8 cellular contexts compared by ENCODE assay signal in the genomic region with DNA sequence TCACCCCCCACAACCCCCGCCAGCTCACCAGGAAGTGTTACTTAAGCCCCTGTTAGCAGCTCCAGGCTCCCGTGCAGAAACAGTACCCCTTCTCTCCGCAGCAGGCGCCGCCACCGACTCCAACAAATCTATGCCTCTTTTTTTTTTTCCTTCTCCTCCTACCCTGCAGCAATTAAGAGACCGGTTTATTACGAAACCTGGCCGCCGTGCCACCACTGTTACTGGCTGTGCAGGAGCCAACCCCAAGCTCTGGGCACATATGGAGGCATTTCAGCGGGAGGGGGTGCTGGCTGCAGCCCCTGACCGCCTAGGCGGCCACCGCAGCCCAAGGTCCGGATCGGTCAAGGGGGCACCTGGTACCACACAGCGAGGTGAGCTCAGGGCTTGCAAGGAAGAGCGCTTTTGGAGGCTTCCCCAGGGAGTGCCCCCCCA. TPM values are rescaled to one million over a fixed set of nuclear protein-coding genes. Genes with fewer than 3 reads are reported as not detected.
DNase-seq lines count a peak whose midpoint lies in the region; ATAC-seq and TF ChIP-seq lines count a peak whose summit lies in the region.

No MANE protein-coding gene starts in this region.

- H3K4me3 ChIP-seq in SU-DHL-6 (ENCODE audit: insufficient read depth, low read length, poor library complexity, severe bottlenecking) (peak overlapping the region; percentile 86), cardiac fibroblast (replicated peaks in 1 of 2; ENCODE audit: low read depth in 2 of 2, low read length in 2 of 2) (peak overlapping the region; percentile 69 to 93), kidney epithelial cell (ENCODE audit: low read depth, low read length) (peak overlapping the region; percentile 94)

- H3K36me3 ChIP-seq in SU-DHL-6 (ENCODE audit: low read length), result no peaks in the 10 kb centered on the region
- H3K36me3 ChIP-seq in kidney epithelial cell (ENCODE audit: control insufficient read depth, insufficient read depth, low read length), result no peaks in the 10 kb centered on the region

- H3K27ac ChIP-seq in SU-DHL-6 (ENCODE audit: low read depth, low read length), result peak overlapping the region; percentile 63

- H3K4me2 ChIP-seq in SU-DHL-6 (ENCODE audit: low read depth, low read length, poor library complexity, severe bottlenecking), result peak overlapping the region; percentile 59

- H3K9me2 ChIP-seq in SU-DHL-6 (replicated peaks; ENCODE audit: insufficient read depth, low read length), result no peaks in the 10 kb centered on the region

- no peak overlapping the region for H2AFZ ChIP-seq in SU-DHL-6 (ENCODE audit: low read depth, low read length, severe bottlenecking)

- DNase-seq in AML-193 (lab: John Stamatoyannopoulos, UW), result peak; percentile 93 to 96
- peak; percentile 50 for DNase-seq in HPDE6-E6E7 (ENCODE audit: extremely low spot score)
- peak; percentile 72 to 85 for DNase-seq in cardiac fibroblast (ENCODE audit: low read depth in 2 of 2)
- no peak for DNase-seq in kidney epithelial cell (ENCODE audit: low read depth)
- peak; percentile 64 for DNase-seq in stimulated activated CD4-positive, alpha-beta T cell treated with anti-CD3 and anti-CD28 coated beads, Interleukin-1b, Interleukin-23, amount 100 ng/mL, for 48 hours

- H3K9ac ChIP-seq in SU-DHL-6 (ENCODE audit: low read length), result peak overlapping the region; percentile 80

- ATAC-seq in HG02870 (IDR thresholded peaks at IDR 0.05; ENCODE audit: unreplicated experiment) (no peak), GM18858 (IDR thresholded peaks at IDR 0.05; ENCODE audit: unreplicated experiment) (no peak)

- no peaks in the 10 kb centered on the region for H3K27me3 ChIP-seq in SU-DHL-6 (ENCODE audit: low read length)
- H3K27me3 ChIP-seq in kidney epithelial cell (ENCODE audit: control insufficient read depth, insufficient read depth, low read length), result no peaks in the 10 kb centered on the region

- H3K9me3 ChIP-seq in SU-DHL-6 (ENCODE audit: insufficient read depth, low read length), result peaks cover 5% of the 10 kb centered on the region; the same call in 1 of the 2 replicates

- peaks cover 18% of the 10 kb centered on the region; the same call in 1 of the 2 replicates for H3K79me2 ChIP-seq in SU-DHL-6 (ENCODE audit: insufficient read depth, low read length)

- no peaks in the 10 kb centered on the region for H4K20me1 ChIP-seq in SU-DHL-6 (ENCODE audit: low read depth, low read length)

- TF ChIP-seq CTCF in SU-DHL-6 (IDR thresholded peaks at IDR 0.05; ENCODE audit: insufficient read depth, low read length, poor library complexity, severe bottlenecking) (no peak), cardiac fibroblast (IDR thresholded peaks at IDR 0.05; ENCODE audit: low read depth, low read length) (no peak), kidney epithelial cell (IDR thresholded peaks at IDR 0.05; ENCODE audit: insufficient read depth, low read length, poor library complexity, severe bottlenecking) (peak; percentile 20)

- H3F3A ChIP-seq in SU-DHL-6 (ENCODE audit: insufficient read depth), result peaks cover 12% of the 10 kb centered on the region

RNA-seq across cellular contexts. Expression of a gene that starts 2.4 kb away (rescaled TPM):
- total RNA-seq in kidney epithelial cell, result 99.6 and 106 TPM in 2 replicates

RNA-seq across cellular contexts. Expression of a gene that starts 21.6 kb away (rescaled TPM):
- total RNA-seq in kidney epithelial cell, result 72.9 and 73.4 TPM in 2 replicates

RNA-seq across cellular contexts. Expression of a gene that starts 51.0 kb away (rescaled TPM):
- 70.1 and 73.9 TPM in 2 replicates for total RNA-seq in kidney epithelial cell
